Comparison of ENCODE assay signal across 8 cellular contexts in genomic region chr3:177427096-177427495, GRCh38.
A peak's percentile ranks its signal among the peaks of the same experiment; 100 is the strongest.
DNase-seq lines count a peak whose midpoint lies in the region; ATAC-seq, FAIRE-seq and TF ChIP-seq lines count a peak whose summit lies in the region.

No MANE protein-coding gene starts in this region.

- H3K23ac ChIP-seq in H1 (ENCODE audit: insufficient read length) = no peak overlapping the region

- H3K4me3 ChIP-seq in OCI-LY3 (ENCODE audit: low read length) (peak overlapping the region; percentile 40), H1 (ENCODE audit: extremely low read depth in 1 of 4, insufficient read depth in 2 of 4, low read depth in 3 of 4, low read length in 4 of 4) (no peak overlapping the region), psoas muscle (no peak overlapping the region), kidney (ENCODE audit: low read length in 2 of 2) (no peak overlapping the region)

- H3K79me2 ChIP-seq in OCI-LY3 (ENCODE audit: low read length) (no peaks in the 10 kb centered on the region), H1 (ENCODE audit: control insufficient read depth in 1 of 2, insufficient read depth in 2 of 2, low read length in 2 of 2) (no peaks in the 10 kb centered on the region)

- FAIRE-seq in H1 (lab: Jason Lieb, UNC) (no peak), kidney (lab: Jason Lieb, UNC) (no peak)

- no peak overlapping the region for H2BK120ac ChIP-seq in H1 (replicated peaks; ENCODE audit: low read depth, low read length)

- TF ChIP-seq CTCF in OCI-LY3 (IDR thresholded peaks at IDR 0.05; ENCODE audit: low read depth, low read length) (no peak), H1 (IDR thresholded peaks at IDR 0.05; ENCODE audit: control extremely low read depth in 1 of 3, insufficient read depth in 1 of 3, low read depth in 1 of 3, low read length in 3 of 3) (no peak), psoas muscle (IDR thresholded peaks at IDR 0.05) (no peak), kidney (IDR thresholded peaks at IDR 0.05; ENCODE audit: borderline replicate concordance, extremely low read depth, insufficient read depth) (no peak)

- H3K27ac ChIP-seq in OCI-LY3 (ENCODE audit: low read length) (peak overlapping the region; percentile 88), H1 (ENCODE audit: low read depth, low read length) (no peak overlapping the region), psoas muscle (no peak overlapping the region), kidney (ENCODE audit: low read depth in 2 of 2, low read length in 2 of 2) (no peak overlapping the region)

- H3K36me3 ChIP-seq in OCI-LY3 (replicated peaks; ENCODE audit: low read depth, low read length) (peaks cover 14% of the 10 kb centered on the region), H1 (ENCODE audit: control insufficient read depth in 2 of 4, insufficient read depth in 4 of 4, low read length in 3 of 4) (no peaks in the 10 kb centered on the region), psoas muscle (ENCODE audit: insufficient read depth in 1 of 2, low read depth in 1 of 2) (no peaks in the 10 kb centered on the region), kidney (ENCODE audit: control insufficient read depth in 1 of 2, insufficient read depth in 2 of 2, low read length in 2 of 2) (no peaks in the 10 kb centered on the region)

- no peak overlapping the region for H3K4ac ChIP-seq in H1 (replicated peaks; ENCODE audit: insufficient read length, low read depth, low read length)

- H2BK15ac ChIP-seq in H1 (ENCODE audit: low read length) = no peak overlapping the region

- 92% methylated on average over 7 of the region's 7 CpGs; no CpG with 5 or more reads in 1 of the 2 experiments for WGBS in H1 (ENCODE audit: extremely low coverage in 1 of 2, insufficient coverage in 1 of 2, insufficient read length in 1 of 2, insufficient replicate concordance in 2 of 2, low coverage in 1 of 2, low lambda C conversion rate in 2 of 2, missing lambda C conversion rate in 1 of 2), 2 experiments
- WGBS in psoas muscle, 3 donors = 80 to 84% (median 84%) methylated on average over 7 of the region's 7 CpGs

- H2BK12ac ChIP-seq in H1 (ENCODE audit: low read depth, low read length) = no peak overlapping the region; the same call in 1 of the 2 replicates

- H2AK5ac ChIP-seq in H1 (ENCODE audit: low read depth, low read length) = no peak overlapping the region

- no peak overlapping the region for H3K56ac ChIP-seq in H1 (replicated peaks; ENCODE audit: insufficient read length, low read depth, low read length)

- H2AFZ ChIP-seq in OCI-LY3 (ENCODE audit: low read depth, low read length) = peak overlapping the region; percentile 46
- H2AFZ ChIP-seq in H1 (ENCODE audit: low read length) = no peak overlapping the region

- no peak for TF ChIP-seq RAD21 in H1 (IDR thresholded peaks at IDR 0.05 in 1 of 2, conservative IDR thresholded peaks at IDR 0.05 in 1 of 2; ENCODE audit: low read depth in 2 of 2, low read length in 2 of 2)

- H2BK20ac ChIP-seq in H1 (ENCODE audit: low read length) = no peak overlapping the region

- CTCF ChIA-PET in H1 (lab: Charles Lee; ENCODE audit: partially characterized antibody) = no interaction called here

- H3K4me1 ChIP-seq in OCI-LY3 (ENCODE audit: low read length) (peaks cover 61% of the 10 kb centered on the region), H1 (replicated peaks in 1 of 4; ENCODE audit: control insufficient read depth in 3 of 4, insufficient read depth in 4 of 4, low read length in 3 of 4) (peaks cover 0 to 17% (median 8%) of the 10 kb centered on the region in 4 experiments; a peak in 6 of 7 replicates), psoas muscle (no peaks in the 10 kb centered on the region), kidney (ENCODE audit: control insufficient read depth in 1 of 2, insufficient read depth in 1 of 2, low read depth in 1 of 2, low read length in 2 of 2) (no peaks in the 10 kb centered on the region)

- H4K91ac ChIP-seq in H1 (replicated peaks; ENCODE audit: insufficient read length, low read length) = no peak overlapping the region

- H3K4me2 ChIP-seq in OCI-LY3 (ENCODE audit: low read length) = peak overlapping the region; percentile 63
- H3K4me2 ChIP-seq in H1 (ENCODE audit: insufficient read depth in 1 of 2, low read depth in 2 of 2, low read length in 2 of 2) = no peak overlapping the region

- no peak for TF ChIP-seq EP300 in H1 (IDR thresholded peaks at IDR 0.05; ENCODE audit: borderline replicate concordance in 1 of 2, low read depth in 2 of 2, low read length in 2 of 2)

- H3K79me1 ChIP-seq in H1 (ENCODE audit: low read depth, low read length) = no peaks in the 10 kb centered on the region

- H3K18ac ChIP-seq in H1 (ENCODE audit: extremely low read depth, low read length) = 0 out of 2 replicates have a peak overlapping the region, but pooled peaks have one; percentile 29

- ATAC-seq in GM18517 (IDR thresholded peaks at IDR 0.05; ENCODE audit: unreplicated experiment) (peak; percentile 100), HG02798 (IDR thresholded peaks at IDR 0.05; ENCODE audit: poor library complexity, unreplicated experiment) (peak; percentile 100), psoas muscle (no peak)

- no peak overlapping the region for H3K14ac ChIP-seq in H1 (ENCODE audit: insufficient read length)

- POLR2A ChIA-PET in H1 (lab: Charles Lee; ENCODE audit: partially characterized antibody) = no interaction called here

- H3K23me2 ChIP-seq in H1 (ENCODE audit: low read depth, low read length) = no peaks in the 10 kb centered on the region

- no peak for DNase-seq in H1 (ENCODE audit: low read depth in 1 of 2, low spot score in 2 of 2)
- DNase-seq in psoas muscle = no peak
- DNase-seq in hypothalamus (lab: John Stamatoyannopoulos, UW) = no peak
- DNase-seq in NCI-H774 (lab: John Stamatoyannopoulos, UW) = no peak
- no peak for DNase-seq in kidney

- H2BK5ac ChIP-seq in H1 (ENCODE audit: low read depth, low read length) = no peak overlapping the region

- H4K8ac ChIP-seq in H1 (ENCODE audit: extremely low read depth, insufficient read depth, low read length) = no peak overlapping the region

- TF ChIP-seq POLR2A in H1 (IDR thresholded peaks at IDR 0.05; ENCODE audit: control extremely low read depth in 1 of 2, low read depth in 2 of 2, low read length in 2 of 2) = no peak

- H4K20me1 ChIP-seq in OCI-LY3 (ENCODE audit: insufficient read depth, low read length) = no peaks in the 10 kb centered on the region
- H4K20me1 ChIP-seq in H1 (replicated peaks in 1 of 2; ENCODE audit: control insufficient read depth in 1 of 2, insufficient read depth in 2 of 2, low read length in 2 of 2) = no peaks in the 10 kb centered on the region

- H3K9me3 ChIP-seq in OCI-LY3 (ENCODE audit: insufficient read depth, low read length) (peaks cover 13% of the 10 kb centered on the region; the same call in 1 of the 2 replicates), H1 (ENCODE audit: insufficient read depth in 2 of 2, low read depth in 1 of 2, low read length in 1 of 2) (no peaks in the 10 kb centered on the region), psoas muscle (no peaks in the 10 kb centered on the region), kidney (ENCODE audit: control insufficient read depth in 1 of 2, low read length in 2 of 2) (no peaks in the 10 kb centered on the region)

- peaks cover 7% of the 10 kb centered on the region; the same call in 1 of the 2 replicates for H3K27me3 ChIP-seq in OCI-LY3 (ENCODE audit: low read depth, low read length)
- H3K27me3 ChIP-seq in H1 (replicated peaks in 1 of 4; ENCODE audit: control insufficient read depth in 3 of 4, extremely low read depth in 1 of 4, insufficient read depth in 3 of 4, low read length in 3 of 4) = no peaks in the 10 kb centered on the region
- no peaks in the 10 kb centered on the region for H3K27me3 ChIP-seq in psoas muscle (ENCODE audit: insufficient read depth in 3 of 3, low read length in 2 of 3)

- H4K5ac ChIP-seq in H1 (ENCODE audit: insufficient read length, low read depth, low read length) = no peak overlapping the region

- H3K9ac ChIP-seq in OCI-LY3 (ENCODE audit: low read length) = peak overlapping the region; percentile 50
- H3K9ac ChIP-seq in H1 (replicated peaks in 1 of 4; ENCODE audit: extremely low read depth in 1 of 4, low read depth in 3 of 4, low read length in 3 of 4) = no peak overlapping the region
- H3K9ac ChIP-seq in kidney (ENCODE audit: low read length in 2 of 2) = no peak overlapping the region

- intact Hi-C loops in psoas muscle (cut with DNase I) = loop anchor here in 1 of 2 donors (2.0 kb wide), 1 partner anchor 18 kb away; no protein-coding TSS in a partner anchor
- intact Hi-C loops in kidney (cut with DNase I) = no loop called here

TF ChIP-seq in H1, 55 proteins besides CTCF, POLR2A, EP300 and RAD21:
- TF ChIP-seq RXRA (IDR thresholded peaks at IDR 0.05; ENCODE audit: insufficient read depth, low read depth, low read length) (no peak), JUND (IDR thresholded peaks at IDR 0.05; ENCODE audit: low read length) (no peak), ASH2L (IDR thresholded peaks at IDR 0.05; ENCODE audit: low read length) (no peak), SUZ12 (IDR thresholded peaks at IDR 0.05; ENCODE audit: low read length) (no peak), SIX5 (IDR thresholded peaks at IDR 0.05; ENCODE audit: low read depth, low read length) (no peak)

Comparison
In these comparisons a context has a peak if more than half of its experiments do, and no peak if none do; other contexts are left out.
1. ATAC-seq: peak in GM18517 (single experiment) and HG02798 (single experiment); none in psoas muscle (0 of 4).